Comparison of ENCODE assay signal across 19 cellular contexts in the genomic region with DNA sequence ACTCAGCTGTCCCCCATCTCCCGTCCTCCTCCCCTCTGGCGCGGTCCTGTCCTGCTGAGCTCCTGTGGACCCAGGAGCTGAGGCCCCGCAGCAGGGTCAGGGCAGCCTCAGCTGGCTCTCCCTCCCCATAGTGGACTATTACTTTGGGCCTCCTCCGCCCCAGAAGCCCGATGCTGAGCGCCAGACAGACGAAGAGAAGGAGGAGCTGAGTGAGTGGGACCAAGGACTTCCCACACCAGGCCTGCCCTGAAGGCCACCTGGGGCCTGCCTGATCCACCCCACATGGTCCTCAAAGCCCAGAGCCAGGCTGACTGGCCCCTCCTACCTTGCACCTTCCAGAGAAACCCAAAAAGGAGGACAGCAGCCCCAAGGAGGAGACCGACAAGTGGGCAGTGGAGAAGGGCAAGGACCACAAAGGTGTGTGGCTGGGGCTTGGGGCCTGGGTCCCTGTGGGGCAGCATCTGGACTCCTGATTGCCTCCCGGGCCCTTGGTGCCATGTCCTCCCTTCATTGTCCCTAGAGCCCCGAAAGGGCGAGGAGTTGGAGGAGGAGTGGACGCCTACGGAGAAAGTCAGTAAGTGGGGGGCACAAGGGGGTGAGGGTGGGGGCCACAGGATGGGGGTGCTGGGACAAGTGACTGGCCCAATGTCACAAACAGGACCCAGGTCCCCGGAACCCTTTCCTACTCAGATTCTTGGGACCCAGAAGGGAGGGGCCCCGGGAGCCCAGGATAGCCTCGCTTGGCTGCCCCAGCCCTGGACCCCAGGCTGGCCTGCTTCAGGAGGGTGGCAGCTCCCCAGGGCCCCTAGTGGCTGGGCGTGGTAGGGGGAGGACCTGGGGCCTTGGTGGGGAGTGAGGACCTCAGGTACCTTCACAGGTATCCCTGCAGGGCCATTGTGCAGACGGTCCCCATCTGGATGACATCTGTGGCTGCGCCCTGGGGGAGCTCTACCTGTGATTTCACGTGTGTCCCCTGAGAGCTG. TPM values are rescaled to one million over a fixed set of nuclear protein-coding genes. Genes with fewer than 3 reads are reported as not detected.
A peak's percentile ranks its signal among the peaks of the same experiment; 100 is the strongest.
DNase-seq lines count a peak whose midpoint lies in the region; ATAC-seq and TF ChIP-seq lines count a peak whose summit lies in the region.
"Had no signal": no experiment of that assay in that cellular context is flagged by ENCODE, and none has a peak within 500 bp of the region (broad histone marks: within the 10 kb centered on the region; RNA-seq: fewer than 3 reads in every experiment).

No MANE protein-coding gene starts in this region.

- peaks cover 3% of the 10 kb centered on the region for H3K36me3 ChIP-seq in BE2C
- H3K36me3 ChIP-seq in GM06990 (ENCODE audit: control insufficient read depth, insufficient read depth, low read length), result no peaks in the 10 kb centered on the region
- H3K36me3 ChIP-seq in mucosa of descending colon (ENCODE audit: low read depth), result no peaks in the 10 kb centered on the region

- intact Hi-C loops in mucosa of descending colon (cut with DNase I, micrococcal nuclease), result no loop called here

- TF ChIP-seq CTCF in BE2C (IDR thresholded peaks at IDR 0.05; ENCODE audit: low read depth, low read length) (peak; percentile 12; the same call in 1 of the 2 replicates), GM06990 (IDR thresholded peaks at IDR 0.05; ENCODE audit: insufficient read depth, low read length, poor library complexity, severe bottlenecking) (peak; percentile 25), mucosa of descending colon (IDR thresholded peaks at IDR 0.05) (no peak)

- H3K4me1 ChIP-seq in BE2C, result no peaks in the 10 kb centered on the region
- H3K4me1 ChIP-seq in mucosa of descending colon (ENCODE audit: low read depth), result no peaks in the 10 kb centered on the region

- H3K27me3 ChIP-seq in BE2C (no peaks in the 10 kb centered on the region), GM06990 (replicated peaks; ENCODE audit: control insufficient read depth, insufficient read depth, low read length) (no peaks in the 10 kb centered on the region; the same call in none of the 2 replicates)
- H3K27me3 ChIP-seq: cardiac muscle cell had no signal

- H3K4me3 ChIP-seq in BE2C (ENCODE audit: low read depth, low read length), result no peak overlapping the region
- no peak overlapping the region for H3K4me3 ChIP-seq in GM06990 (replicated peaks; ENCODE audit: low read depth, low read length)
- H3K4me3 ChIP-seq in mucosa of descending colon, result no peak overlapping the region
- H3K4me3 ChIP-seq: cardiac muscle cell, left lung, psoas muscle had no signal

- H3K9me3 ChIP-seq in BE2C (no peaks in the 10 kb centered on the region), mucosa of descending colon (no peaks in the 10 kb centered on the region)
- H3K9me3 ChIP-seq: left lung, psoas muscle had no signal

- no peak overlapping the region for H3K27ac ChIP-seq in substantia nigra (ENCODE audit: low read depth, low read length, poor library complexity, severe bottlenecking)
- H3K27ac ChIP-seq: cardiac muscle cell, left lung, psoas muscle had no signal

- ATAC-seq in mucosa of descending colon, result no peak
- ATAC-seq: left lung, psoas muscle, T-cell had no signal

- DNase-seq in BE2C (no peak), GM06990 (ENCODE audit: extremely low read depth, insufficient read length) (no peak), RPMI8226 (peak; percentile 38), mucosa of descending colon (peak in 2 of 3 donors; percentile 15 to 28), NCI-H2196 (lab: John Stamatoyannopoulos, UW; ENCODE audit: unreplicated experiment) (no peak), iPS-NIHi7 (ENCODE audit: extremely low spot score) (no peak), NCI-H187 (lab: John Stamatoyannopoulos, UW) (no peak), substantia nigra (lab: John Stamatoyannopoulos, UW) (no peak)
- DNase-seq: activated CD4-positive, CD25-positive, alpha-beta regulatory T cell treated with anti-CD3 and anti-CD28 coated beads, Interleukin-2, amount 50 U/mL, for 72 hours; activated T-cell treated with anti-CD3 and anti-CD28 coated beads for 4 hours; effector CD8-positive, alpha-beta T cell; GOT3; hypothalamus; NCI-H748 treated with DMSO at 0.1 percent for 48 hours; T-cell had no signal

RNA-seq across cellular contexts. Expression of a gene that starts 4.9 kb away (rescaled TPM):
- 21.3 TPM for polyA plus RNA-seq in BE2C (2012; ENCODE audit: insufficient read depth, insufficient read length, low read depth)
- 100 to 1,000 TPM in 1 of 3 donors, 10 to 100 TPM in 2; 14.1 to 130 (median 42.2) TPM for total RNA-seq in mucosa of descending colon
- total RNA-seq: Daoy had no signal

RNA-seq across cellular contexts. Expression of a gene that starts 14.3 kb away (rescaled TPM):
- polyA plus RNA-seq in BE2C (2012; ENCODE audit: insufficient read depth, insufficient read length, low read depth), result 398 TPM
- 10 to 100 TPM; 51.5 to 57.0 (median 52.0) TPM for total RNA-seq in mucosa of descending colon

RNA-seq across cellular contexts. Expression of a gene that starts 26.7 kb away (rescaled TPM):
- polyA plus RNA-seq in BE2C (2012; ENCODE audit: insufficient read depth, insufficient read length, low read depth), result 21.3 TPM
- 10 to 100 TPM; 27.0 to 33.7 (median 28.1) TPM for total RNA-seq in mucosa of descending colon

RNA-seq across cellular contexts. Expression of a gene that starts 32.1 kb away (rescaled TPM):
- polyA plus RNA-seq in BE2C (2012; ENCODE audit: insufficient read depth, insufficient read length, low read depth), result not detected
- 1 to 10 TPM in 1 of 3 donors, not detected in 2; 2.0 TPM for total RNA-seq in mucosa of descending colon
- total RNA-seq: Daoy, T-cell had no signal

RNA-seq across cellular contexts. Expression of a gene that starts 43.7 kb away (rescaled TPM):
- polyA plus RNA-seq in BE2C (2012; ENCODE audit: insufficient read depth, insufficient read length, low read depth), result 207 TPM
- total RNA-seq in mucosa of descending colon, result 1 to 10 TPM in 1 of 3 donors, under 1 TPM in 2; 0.84 to 1.4 (median 0.96) TPM
- total RNA-seq: Daoy had no signal

Comparison
In these comparisons a context has a peak if more than half of its experiments do, and no peak if none do; other contexts are left out.
1. DNase-seq: peak in RPMI8226 (single experiment) and mucosa of descending colon (2 of 3); none in BE2C (single experiment), GM06990 (single experiment), NCI-H2196 (single experiment), iPS-NIHi7 (single experiment), NCI-H187 (0 of 2) and substantia nigra (0 of 49).